1 cellular context compared by ENCODE assay signal in the genomic region with DNA sequence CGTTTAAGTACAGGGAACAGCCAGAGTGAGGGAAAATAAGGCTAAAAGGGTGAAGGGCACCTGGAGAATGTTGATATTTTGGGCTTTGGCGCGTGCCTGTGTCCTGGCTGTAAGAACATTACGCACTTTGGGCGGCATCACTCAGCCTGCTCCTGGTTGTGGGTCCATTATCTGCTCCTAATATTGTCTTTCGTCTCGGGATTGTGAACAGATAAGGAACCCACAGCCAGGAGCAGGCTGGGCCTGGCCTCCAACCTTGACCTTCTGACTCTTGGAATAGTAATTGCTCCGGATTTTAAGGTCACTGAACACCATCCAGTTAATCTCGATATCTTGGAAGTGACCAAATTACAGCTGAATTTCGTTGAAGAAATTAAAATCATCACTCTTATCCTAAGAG.
TF ChIP-seq lines count a peak whose summit lies in the region.

No MANE protein-coding gene starts in this region.

TF ChIP-seq in H1, 55 proteins besides CTCF, POLR2A, EP300 and RAD21:
- no peak for TF ChIP-seq SUZ12 (IDR thresholded peaks at IDR 0.05; ENCODE audit: low read length)
